Comparison of ENCODE assay signal across 17 cellular contexts in the genomic region with DNA sequence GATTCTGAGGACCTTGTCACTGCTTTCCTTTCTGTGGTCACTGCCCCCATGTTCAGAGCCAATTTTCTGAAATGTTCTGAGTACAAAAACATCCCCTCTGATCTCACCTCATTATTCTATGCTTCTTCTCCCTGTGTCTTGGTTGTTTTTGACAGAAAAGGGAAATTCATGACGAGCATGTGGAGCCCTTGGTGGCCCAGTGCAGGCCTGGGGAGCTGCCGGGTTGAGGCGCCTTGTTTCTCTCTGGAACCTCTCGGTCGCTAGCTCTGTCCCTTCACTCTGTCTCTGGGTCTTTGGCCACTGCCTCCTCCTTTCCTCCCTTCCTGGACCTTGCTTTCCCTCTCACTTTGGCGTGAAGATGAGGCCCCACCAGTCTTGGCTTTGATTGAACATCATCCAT.
A peak's percentile ranks its signal among the peaks of the same experiment; 100 is the strongest.
DNase-seq lines count a peak whose midpoint lies in the region; ATAC-seq, FAIRE-seq and TF ChIP-seq lines count a peak whose summit lies in the region.
"Had no signal": no experiment of that assay in that cellular context is flagged by ENCODE, and none has a peak within 500 bp of the region (broad histone marks: within the 10 kb centered on the region; RNA-seq: fewer than 3 reads in every experiment).

No MANE protein-coding gene starts in this region.

- H3K27ac Mint-ChIP-seq in WTC11 = no peak overlapping the region
- no peak overlapping the region for H3K27ac Mint-ChIP-seq in activated T-cell treated with anti-CD3 and anti-CD28 coated beads, Interleukin-2, amount 50 U/mL, for 72 hours
- H3K27ac Mint-ChIP-seq: CD4-positive, CD25-positive, alpha-beta regulatory T cell; HFFc6 had no signal

- no peak overlapping the region for H3K4me3 Mint-ChIP-seq in WTC11
- no peak overlapping the region for H3K4me3 Mint-ChIP-seq in activated T-cell treated with anti-CD3 and anti-CD28 coated beads, Interleukin-2, amount 50 U/mL, for 72 hours
- H3K4me3 Mint-ChIP-seq: CD4-positive, CD25-positive, alpha-beta regulatory T cell; HFFc6 had no signal

- H3K9me3 Mint-ChIP-seq in WTC11 = no peaks in the 10 kb centered on the region
- H3K9me3 Mint-ChIP-seq in activated T-cell treated with anti-CD3 and anti-CD28 coated beads, Interleukin-2, amount 50 U/mL, for 72 hours = no peaks in the 10 kb centered on the region
- H3K9me3 Mint-ChIP-seq: CD4-positive, CD25-positive, alpha-beta regulatory T cell; HFFc6 had no signal

- H3K4me1 Mint-ChIP-seq in WTC11 = peaks cover 15% of the 10 kb centered on the region
- H3K4me1 Mint-ChIP-seq in activated T-cell treated with anti-CD3 and anti-CD28 coated beads, Interleukin-2, amount 50 U/mL, for 72 hours (ENCODE audit: low read depth) = no peaks in the 10 kb centered on the region
- H3K4me1 Mint-ChIP-seq: CD4-positive, CD25-positive, alpha-beta regulatory T cell had no signal

- TF ChIP-seq CTCF in WTC11 (IDR thresholded peaks at IDR 0.05) = no peak

- H3K27me3 Mint-ChIP-seq in WTC11 (ENCODE audit: low read depth) = peaks cover 12% of the 10 kb centered on the region
- peaks cover 10% of the 10 kb centered on the region for H3K27me3 Mint-ChIP-seq in activated T-cell treated with anti-CD3 and anti-CD28 coated beads, Interleukin-2, amount 50 U/mL, for 72 hours (ENCODE audit: low read depth)

- intact Hi-C loops in cardiac septum (cut with DNase I) = no loop called here
- intact Hi-C loops in left ventricle myocardium superior (cut with micrococcal nuclease) = no loop called here

- POLR2A ChIA-PET in WTC11 (lab: Charles Lee) = no interaction called here

- no peak for TF ChIP-seq POLR2A in H54 (IDR thresholded peaks at IDR 0.05; ENCODE audit: low read depth, low read length)

- CTCF ChIA-PET in WTC11 (lab: Charles Lee) = interaction anchor here (0.9 to 1.2 kb wide), 4 partner anchors 48 to 622 kb away, joined by 4 to 6 read pairs (median 4); a partner anchor contains a TSS

- no peak for FAIRE-seq in H54 (lab: Jason Lieb, UNC)
- FAIRE-seq: G401.6, GM12891, HepG2, HTR-8/SVneo had no signal

- no peak for ATAC-seq in left ventricle myocardium superior
- peak; percentile 17; the same call in 1 of the 2 replicates for ATAC-seq in WTC11
- no peak for ATAC-seq in activated T-cell treated with anti-CD3 and anti-CD28 coated beads, Interleukin-2, amount 50 U/mL, for 72 hours (replicated peaks in 1 of 2)
- no peak for ATAC-seq in HG03565 (IDR thresholded peaks at IDR 0.05; ENCODE audit: unreplicated experiment)

- H3K36me3 Mint-ChIP-seq in WTC11 = no peaks in the 10 kb centered on the region
- no peaks in the 10 kb centered on the region for H3K36me3 Mint-ChIP-seq in activated T-cell treated with anti-CD3 and anti-CD28 coated beads, Interleukin-2, amount 50 U/mL, for 72 hours (ENCODE audit: insufficient read depth in 2 of 2)
- H3K36me3 Mint-ChIP-seq: CD4-positive, CD25-positive, alpha-beta regulatory T cell had no signal

- DNase-seq in cardiac septum (ENCODE audit: low spot score) (peak; percentile 14), left ventricle myocardium superior (no peak), WTC11 (ENCODE audit: low spot score) (no peak), islet precursor cell (peak; percentile 12), H54 (ENCODE audit: insufficient read length, low spot score) (no peak)
- no peak for DNase-seq in activated T-cell treated with anti-CD3 and anti-CD28 coated beads, Interleukin-2, amount 50 U/mL, for 72 hours
- DNase-seq: 8988T; AML-193; CD4-positive, CD25-positive, alpha-beta regulatory T cell; DMS79 treated with DMSO at 0.1 percent for 48 hours; EL; HFFc6 had no signal

TF ChIP-seq in WTC11, 78 proteins besides CTCF, POLR2A, EP300 and RAD21:
- TF ChIP-seq HMGA2 (CRISPR knock-in tag; IDR thresholded peaks at IDR 0.05) (no peak), CBFB (CRISPR knock-in tag; IDR thresholded peaks at IDR 0.05; ENCODE audit: low read depth) (no peak), JAZF1 (CRISPR knock-in tag; IDR thresholded peaks at IDR 0.05) (no peak), EMX1 (CRISPR knock-in tag; IDR thresholded peaks at IDR 0.05) (no peak), NFYB (CRISPR knock-in tag; conservative IDR thresholded peaks at IDR 0.05; ENCODE audit: low read depth) (no peak), TEAD1 (CRISPR knock-in tag; IDR thresholded peaks at IDR 0.05) (no peak), NR3C1 (CRISPR knock-in tag; conservative IDR thresholded peaks at IDR 0.05; ENCODE audit: low read depth) (no peak), CREB1 (CRISPR knock-in tag; IDR thresholded peaks at IDR 0.05) (no peak)
TF ChIP-seq in WTC11: peak in this region for 0.

Comparison
In these comparisons a context has a peak if more than half of its experiments do, and no peak if none do; other contexts are left out.
1. DNase-seq: peak in cardiac septum (single experiment) and islet precursor cell (single experiment); none in left ventricle myocardium superior (single experiment), WTC11 (single experiment), activated T-cell treated with anti-CD3 and anti-CD28 coated beads, Interleukin-2, amount 50 U/mL, for 72 hours (0 of 2) and H54 (single experiment).